10 cellular contexts compared by ENCODE assay signal in genomic region chr14:92945959-92946846, GRCh38. TPM values are rescaled to one million over a fixed set of nuclear protein-coding genes. Genes with fewer than 3 reads are reported as not detected.
DNase-seq lines count a peak whose midpoint lies in the region; ATAC-seq and TF ChIP-seq lines count a peak whose summit lies in the region.
"Had no signal": no experiment of that assay in that cellular context is flagged by ENCODE, and none has a peak within 500 bp of the region (broad histone marks: within the 10 kb centered on the region; RNA-seq: fewer than 3 reads in every experiment).

No MANE protein-coding gene starts in this region.

- H3K27ac Mint-ChIP-seq in endothelial cell (ENCODE audit: unreplicated experiment) (peak overlapping the region; percentile 53), T-helper 17 cell (no peak overlapping the region)

- TF ChIP-seq CTCF in C4-2B (conservative IDR thresholded peaks at IDR 0.05) (no peak), endothelial cell (IDR thresholded peaks at IDR 0.05; ENCODE audit: unreplicated experiment) (no peak)

- peak overlapping the region; percentile 81 for H3K27ac ChIP-seq in C4-2B

- DNase-seq in NCI-H69 (lab: John Stamatoyannopoulos, UW) (peak; percentile 40), endothelial cell (ENCODE audit: low spot score) (no peak), mucosa of gallbladder (ENCODE audit: low spot score) (peak; percentile 93), NCI-H187 treated with DMSO at 0.1 percent for 48 hours (lab: John Stamatoyannopoulos, UW) (no peak), T-helper 17 cell (no peak), GM19238 (ENCODE audit: insufficient read length, low spot score) (no peak)
- DNase-seq: anterior cingulate cortex had no signal

- H3K27me3 Mint-ChIP-seq in endothelial cell (ENCODE audit: unreplicated experiment): peaks cover 11% of the 10 kb centered on the region
- no peaks in the 10 kb centered on the region for H3K27me3 Mint-ChIP-seq in T-helper 17 cell

- H3K4me1 Mint-ChIP-seq in endothelial cell (ENCODE audit: unreplicated experiment) (peaks cover 2% of the 10 kb centered on the region), T-helper 17 cell (peaks cover 3% of the 10 kb centered on the region)

- peak overlapping the region; percentile 44 for H3K4me3 Mint-ChIP-seq in endothelial cell (ENCODE audit: unreplicated experiment)
- no peak overlapping the region for H3K4me3 Mint-ChIP-seq in T-helper 17 cell

- no peaks in the 10 kb centered on the region for H3K9me3 ChIP-seq in T-helper 17 cell (ENCODE audit: control insufficient read depth, low read length, poor library complexity, severe bottlenecking)

- ATAC-seq in T-helper 17 cell: no peak
- ATAC-seq in GM21381 (IDR thresholded peaks at IDR 0.05; ENCODE audit: unreplicated experiment): no peak

- H3K36me3 Mint-ChIP-seq in endothelial cell (ENCODE audit: low read depth, unreplicated experiment) (peaks cover 11% of the 10 kb centered on the region), T-helper 17 cell (ENCODE audit: low read depth) (peaks cover 7% of the 10 kb centered on the region)

- H3K9me3 Mint-ChIP-seq in endothelial cell (ENCODE audit: unreplicated experiment): no peaks in the 10 kb centered on the region

RNA-seq across cellular contexts. Expression of gene CHGA, which starts 23.3 kb away (rescaled TPM):
- total RNA-seq in endothelial cell (ENCODE audit: unreplicated experiment) (0.67 TPM), mucosa of gallbladder (0.29 TPM), T-helper 17 cell (not detected)
- total RNA-seq: T-helper 2 cell treated with Interferon-gamma antibody and Interleukin-4, amounts not matched to agents 100 ng/mL and 5 ng/mL, for 36 hours had no signal

Comparison
In these comparisons a context has a peak if more than half of its experiments do, and no peak if none do; other contexts are left out.
1. DNase-seq: peak in NCI-H69 (single experiment) and mucosa of gallbladder (single experiment); none in endothelial cell (single experiment), NCI-H187 treated with DMSO at 0.1 percent for 48 hours (single experiment), T-helper 17 cell (0 of 3) and GM19238 (single experiment).